Comparison of ENCODE assay signal across 8 cellular contexts in genomic region chr11:66002648-66003225, GRCh38. TPM values are rescaled to one million over a fixed set of nuclear protein-coding genes. Genes with fewer than 3 reads are reported as not detected.
DNase-seq lines count a peak whose midpoint lies in the region; ATAC-seq and TF ChIP-seq lines count a peak whose summit lies in the region.

No MANE protein-coding gene starts in this region.

- H3K27me3 ChIP-seq in smooth muscle cell (ENCODE audit: low read depth) = no peaks in the 10 kb centered on the region

- H3K4me3 ChIP-seq in GM12865 (ENCODE audit: low read depth, low read length) (peak overlapping the region; percentile 88), NB4 (ENCODE audit: low read depth, low read length) (peak overlapping the region; percentile 93), iPS-11a (ENCODE audit: low read depth, low read length) (peak overlapping the region; percentile 99), smooth muscle cell (peak overlapping the region; percentile 91)

- peak overlapping the region; percentile 93 for H2AFZ ChIP-seq in smooth muscle cell (ENCODE audit: low read depth)

- peaks cover 33% of the 10 kb centered on the region for H3K79me2 ChIP-seq in smooth muscle cell (ENCODE audit: low read depth)

- no peaks in the 10 kb centered on the region for H3K9me3 ChIP-seq in smooth muscle cell (replicated peaks; ENCODE audit: low read depth)

- H3K27ac ChIP-seq in 22Rv1 = peak overlapping the region; percentile 96
- peak overlapping the region; percentile 98 for H3K27ac ChIP-seq in angular gyrus (ENCODE audit: low read depth, low read length)
- peak overlapping the region; percentile 95 for H3K27ac ChIP-seq in smooth muscle cell (ENCODE audit: low read depth)

- peak; percentile 54 for TF ChIP-seq CTCF in 22Rv1 (IDR thresholded peaks at IDR 0.05)
- no peak for TF ChIP-seq CTCF in GM12865 (IDR thresholded peaks at IDR 0.05; ENCODE audit: insufficient read depth, low read depth, low read length, missing control alignments)
- no peak for TF ChIP-seq CTCF in NB4 (IDR thresholded peaks at IDR 0.05; ENCODE audit: low read depth, low read length)
- no peak for TF ChIP-seq CTCF in smooth muscle cell (IDR thresholded peaks at IDR 0.05; ENCODE audit: borderline replicate concordance, insufficient read depth, poor library complexity, severe bottlenecking)

- H3K4me1 ChIP-seq in smooth muscle cell (ENCODE audit: low read depth) = peaks cover 21% of the 10 kb centered on the region

- 5% methylated on average over 15 of the region's 40 CpGs for WGBS in smooth muscle cell (ENCODE audit: low lambda C conversion rate)

- ATAC-seq in HG02588 (IDR thresholded peaks at IDR 0.05; ENCODE audit: unreplicated experiment) = peak; percentile 47

- no peak for TF ChIP-seq POLR2A in NB4 (IDR thresholded peaks at IDR 0.05; ENCODE audit: extremely low read depth, insufficient read length)

- peaks cover 9% of the 10 kb centered on the region for H3F3A ChIP-seq in smooth muscle cell (ENCODE audit: low read depth)

- peaks cover 4% of the 10 kb centered on the region for H3K36me3 ChIP-seq in smooth muscle cell (ENCODE audit: low read depth)

- H3K4me2 ChIP-seq in smooth muscle cell = peak overlapping the region; percentile 88

- H4K20me1 ChIP-seq in smooth muscle cell (ENCODE audit: low read depth) = peaks cover 9% of the 10 kb centered on the region

- DNase-seq in GM12865 (ENCODE audit: low read depth) = no peak
- DNase-seq in NB4 (ENCODE audit: low read depth) = no peak
- no peak for DNase-seq in smooth muscle cell (lab: John Stamatoyannopoulos, UW; ENCODE audit: unreplicated experiment)
- no peak for DNase-seq in CD1c-positive myeloid dendritic cell (ENCODE audit: extremely low spot score)

- peak overlapping the region; percentile 88 for H3K9ac ChIP-seq in smooth muscle cell (ENCODE audit: low read depth)

RNA-seq across cellular contexts. Expression of gene BANF1, which starts 0.4 kb away (rescaled TPM):
- total RNA-seq in smooth muscle cell = 42.9 and 61.7 TPM in 2 replicates
- polyA plus RNA-seq in smooth muscle cell = 269 and 274 TPM in 2 replicates

RNA-seq across cellular contexts. Expression of gene EIF1AD, which starts 0.8 kb away (rescaled TPM):
- total RNA-seq in smooth muscle cell = 29.3 and 32.0 TPM in 2 replicates
- 26.6 and 29.3 TPM in 2 replicates for polyA plus RNA-seq in smooth muscle cell

RNA-seq across cellular contexts. Expression of gene CST6, which starts 9.1 kb away (rescaled TPM):
- total RNA-seq in smooth muscle cell = 54.1 and 97.0 TPM in 2 replicates
- polyA plus RNA-seq in smooth muscle cell = 37.6 and 118 TPM in 2 replicates

RNA-seq across cellular contexts. Expression of gene CATSPER1, which starts 23.5 kb away (rescaled TPM):
- not detected in 2 replicates for total RNA-seq in smooth muscle cell
- polyA plus RNA-seq in smooth muscle cell = 0.55 and 1.7 TPM in 2 replicates

RNA-seq across cellular contexts. Expression of gene SART1, which starts 41.2 kb away (rescaled TPM):
- total RNA-seq in smooth muscle cell = 13.0 and 22.5 TPM in 2 replicates
- 61.4 and 62.5 TPM in 2 replicates for polyA plus RNA-seq in smooth muscle cell
